Comparison of ENCODE assay signal across 11 cellular contexts in the genomic region with DNA sequence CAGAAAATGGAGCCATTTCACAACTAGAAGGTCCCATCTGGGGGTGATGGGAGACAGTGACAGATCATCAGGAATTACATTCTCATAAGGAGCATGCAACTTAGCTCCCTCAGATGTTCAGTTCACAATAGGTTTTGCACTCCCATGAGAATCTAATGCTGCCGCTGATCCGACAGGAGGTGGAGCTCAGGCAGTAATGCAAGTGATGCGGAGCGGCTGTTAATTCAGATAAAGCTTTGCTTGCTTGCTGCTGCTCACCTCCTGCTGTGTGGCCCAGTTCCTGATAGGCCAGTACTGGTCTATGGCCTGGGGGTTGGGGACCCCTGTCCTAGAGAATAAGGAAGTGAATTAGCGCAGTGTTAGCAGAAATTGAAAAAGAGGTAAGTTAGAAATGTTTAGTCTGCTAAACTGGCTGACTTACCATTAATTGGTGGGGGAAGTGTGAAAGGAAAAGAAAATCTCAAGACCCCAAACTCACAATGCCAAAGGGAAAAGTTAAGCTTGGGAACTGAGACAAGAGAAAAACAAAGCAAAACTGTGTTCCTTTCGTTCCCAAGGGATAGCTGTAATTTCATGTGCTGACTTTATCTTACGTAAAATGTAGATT.
DNase-seq lines count a peak whose midpoint lies in the region; ATAC-seq and TF ChIP-seq lines count a peak whose summit lies in the region.
"Had no signal": no experiment of that assay in that cellular context is flagged by ENCODE, and none has a peak within 500 bp of the region (broad histone marks: within the 10 kb centered on the region; RNA-seq: fewer than 3 reads in every experiment).

No MANE protein-coding gene starts in this region.

- H3K27me3 Mint-ChIP-seq in activated naive CD8-positive, alpha-beta T cell treated with anti-CD3 and anti-CD28 coated beads for 36 hours = no peaks in the 10 kb centered on the region
- H3K27me3 Mint-ChIP-seq: activated CD4-positive, alpha-beta T cell treated with anti-CD3 and anti-CD28 coated beads for 36 hours had no signal

- H3K4me1 ChIP-seq in HEK293 (ENCODE audit: control insufficient read depth, insufficient read depth, low read length) (no peaks in the 10 kb centered on the region), iPS-18a (ENCODE audit: control insufficient read depth, low read depth, low read length) (peaks cover 24% of the 10 kb centered on the region), subcutaneous abdominal adipose tissue (ENCODE audit: control insufficient read depth in 5 of 5, insufficient read depth in 5 of 5, low read length in 5 of 5) (peaks cover 8 to 40% (median 32%) of the 10 kb centered on the region in 5 donors)

- CTCF ChIA-PET in HEK293 (lab: Yijun Ruan, JAX) = interaction anchor here (0.7 to 1.0 kb wide), 3 partner anchors 19 to 113 kb away, joined by 3 read pairs; no protein-coding TSS in a partner anchor
- CTCF ChIA-PET in RWPE1 (lab: Yijun Ruan, JAX) = interaction anchor here (0.6 kb wide), 1 partner anchor 135 kb away, joined by 3 read pairs; no protein-coding TSS in a partner anchor

- H3K27ac ChIP-seq in HEK293 (ENCODE audit: extremely low read depth, low read depth, low read length) (no peak overlapping the region), iPS-18a (ENCODE audit: low read length) (peak overlapping the region; percentile 89), subcutaneous abdominal adipose tissue (ENCODE audit: low read depth, low read length) (peak overlapping the region; percentile 97), RWPE1 (no peak overlapping the region)

- H3K27ac Mint-ChIP-seq in activated naive CD8-positive, alpha-beta T cell treated with anti-CD3 and anti-CD28 coated beads for 36 hours = no peak overlapping the region
- H3K27ac Mint-ChIP-seq: activated CD4-positive, alpha-beta T cell treated with anti-CD3 and anti-CD28 coated beads for 36 hours had no signal

- POLR2A ChIA-PET in HEK293 (lab: Yijun Ruan, JAX) (no interaction called here), RWPE1 (lab: Yijun Ruan, JAX; ENCODE audit: low non-redundant PET) (no interaction called here)

- H3K27me3 ChIP-seq in iPS-18a (ENCODE audit: control insufficient read depth, insufficient read depth, low read length) = no peaks in the 10 kb centered on the region
- no peaks in the 10 kb centered on the region for H3K27me3 ChIP-seq in subcutaneous abdominal adipose tissue (ENCODE audit: control insufficient read depth in 5 of 5, insufficient read depth in 4 of 5, low read length in 5 of 5)

- H3K4me3 ChIP-seq in HEK293 (ENCODE audit: low read depth, low read length) = no peak overlapping the region
- no peak overlapping the region for H3K4me3 ChIP-seq in choroid plexus epithelial cell (ENCODE audit: low read depth, low read length)
- H3K4me3 ChIP-seq in iPS-18a (ENCODE audit: low read length) = peak overlapping the region; percentile 55
- peak overlapping the region in 2 of 5 donors; percentile 35 to 56 for H3K4me3 ChIP-seq in subcutaneous abdominal adipose tissue (ENCODE audit: low read depth in 1 of 5, low read length in 5 of 5)

- peaks cover 3% of the 10 kb centered on the region for H3K4me1 Mint-ChIP-seq in activated naive CD8-positive, alpha-beta T cell treated with anti-CD3 and anti-CD28 coated beads for 36 hours

- no peaks in the 10 kb centered on the region for H3K36me3 ChIP-seq in HEK293 (ENCODE audit: control insufficient read depth in 2 of 2, insufficient read depth in 1 of 2, low read length in 2 of 2)
- no peaks in the 10 kb centered on the region for H3K36me3 ChIP-seq in iPS-18a (ENCODE audit: control insufficient read depth, low read depth, low read length)
- H3K36me3 ChIP-seq in subcutaneous abdominal adipose tissue (ENCODE audit: control insufficient read depth in 5 of 5, insufficient read depth in 5 of 5, low read length in 5 of 5) = no peaks in the 10 kb centered on the region
- H3K36me3 ChIP-seq: thoracic aorta had no signal

- no peak for ATAC-seq in HG03460 (IDR thresholded peaks at IDR 0.05; ENCODE audit: unreplicated experiment)
- ATAC-seq: activated CD4-positive, alpha-beta T cell treated with anti-CD3 and anti-CD28 coated beads for 36 hours had no signal

- TF ChIP-seq CTCF in HEK293 (tag by site-specific recombination; IDR thresholded peaks at IDR 0.05) (no peak), choroid plexus epithelial cell (conservative IDR thresholded peaks at IDR 0.05; ENCODE audit: low read depth, low read length) (no peak), RWPE1 (conservative IDR thresholded peaks at IDR 0.05; ENCODE audit: low read depth) (no peak)

- H3K9ac ChIP-seq in iPS-18a (ENCODE audit: low read length) (peak overlapping the region; percentile 43), subcutaneous abdominal adipose tissue (ENCODE audit: low read length in 5 of 5) (peak overlapping the region in 4 of 5 donors; percentile 32 to 77 (median 58))

- H3K36me3 Mint-ChIP-seq in activated naive CD8-positive, alpha-beta T cell treated with anti-CD3 and anti-CD28 coated beads for 36 hours = no peaks in the 10 kb centered on the region

- H3K9me3 ChIP-seq in HEK293 (ENCODE audit: control insufficient read depth, insufficient read depth, low read depth, low read length) (no peaks in the 10 kb centered on the region), iPS-18a (ENCODE audit: control insufficient read depth, low read depth, low read length) (no peaks in the 10 kb centered on the region), subcutaneous abdominal adipose tissue (ENCODE audit: control insufficient read depth in 5 of 5, low read length in 5 of 5) (no peaks in the 10 kb centered on the region)
- H3K9me3 ChIP-seq: thoracic aorta had no signal

- no peaks in the 10 kb centered on the region for H3K9me3 Mint-ChIP-seq in activated naive CD8-positive, alpha-beta T cell treated with anti-CD3 and anti-CD28 coated beads for 36 hours

- no peak overlapping the region for H3K4me3 Mint-ChIP-seq in activated naive CD8-positive, alpha-beta T cell treated with anti-CD3 and anti-CD28 coated beads for 36 hours
- H3K4me3 Mint-ChIP-seq: activated CD4-positive, alpha-beta T cell treated with anti-CD3 and anti-CD28 coated beads for 36 hours had no signal

- DNase-seq in choroid plexus epithelial cell (ENCODE audit: low read depth) = peak; percentile 72
- DNase-seq in activated naive CD8-positive, alpha-beta T cell treated with anti-CD3 and anti-CD28 coated beads for 36 hours = no peak
- DNase-seq in activated naive CD4-positive, alpha-beta T cell treated with Interleukin-2 at 50 U/mL for 16 hours = no peak
- no peak for DNase-seq in RWPE1 (ENCODE audit: low spot score)
- DNase-seq: activated CD4-positive, alpha-beta T cell treated with anti-CD3 and anti-CD28 coated beads for 36 hours; NCI-H1105 had no signal

TF ChIP-seq in HEK293, 187 proteins besides CTCF, POLR2A, EP300 and RAD21:
- no peak for TF ChIP-seq ZNF792 (tag by site-specific recombination; IDR thresholded peaks at IDR 0.05)
- peak; percentile 84; the same call in 1 of the 2 replicates for TF ChIP-seq ZNF610 (tag by site-specific recombination; IDR thresholded peaks at IDR 0.05; ENCODE audit: borderline replicate concordance)
- no peak for TF ChIP-seq ZNF366 (tag by site-specific recombination; conservative IDR thresholded peaks at IDR 0.05)
- TF ChIP-seq, protein P1, sequence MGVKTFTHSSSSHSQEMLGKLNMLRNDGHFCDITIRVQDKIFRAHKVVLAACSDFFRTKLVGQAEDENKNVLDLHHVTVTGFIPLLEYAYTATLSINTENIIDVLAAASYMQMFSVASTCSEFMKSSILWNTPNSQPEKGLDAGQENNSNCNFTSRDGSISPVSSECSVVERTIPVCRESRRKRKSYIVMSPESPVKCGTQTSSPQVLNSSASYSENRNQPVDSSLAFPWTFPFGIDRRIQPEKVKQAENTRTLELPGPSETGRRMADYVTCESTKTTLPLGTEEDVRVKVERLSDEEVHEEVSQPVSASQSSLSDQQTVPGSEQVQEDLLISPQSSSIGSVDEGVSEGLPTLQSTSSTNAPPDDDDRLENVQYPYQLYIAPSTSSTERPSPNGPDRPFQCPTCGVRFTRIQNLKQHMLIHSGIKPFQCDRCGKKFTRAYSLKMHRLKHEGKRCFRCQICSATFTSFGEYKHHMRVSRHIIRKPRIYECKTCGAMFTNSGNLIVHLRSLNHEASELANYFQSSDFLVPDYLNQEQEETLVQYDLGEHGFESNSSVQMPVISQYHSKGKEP (tag by site-specific recombination; IDR thresholded peaks at IDR 0.05) = peak; percentile 32; the same call in 1 of the 2 replicates
- TF ChIP-seq ZNF416 (tag by site-specific recombination; IDR thresholded peaks at IDR 0.05) = no peak

Comparison
In these comparisons a context has a peak if more than half of its experiments do, and no peak if none do; other contexts are left out.
1. H3K27ac ChIP-seq: peak in iPS-18a (single experiment) and subcutaneous abdominal adipose tissue (single experiment); none in HEK293 (single experiment) and RWPE1 (single experiment).